ENCODE assay signal across 8 cellular contexts in genomic region chr4:189124149-189124758, GRCh38.
DNase-seq lines count a peak whose midpoint lies in the region; ATAC-seq and TF ChIP-seq lines count a peak whose summit lies in the region.

No MANE protein-coding gene starts in this region.

- H3K4me1 ChIP-seq in sigmoid colon: no peaks in the 10 kb centered on the region

- WGBS in sigmoid colon, 2 donors: 46 to 57% methylated on average over 10 of the region's 10 CpGs

- H3K9me3 ChIP-seq in sigmoid colon: no peaks in the 10 kb centered on the region

- TF ChIP-seq EP300 in sigmoid colon (IDR thresholded peaks at IDR 0.05): no peak

- H3K4me3 ChIP-seq in sigmoid colon: no peak overlapping the region

- peak; percentile 8 for DNase-seq in COR-L47 (lab: John Stamatoyannopoulos, UW)
- DNase-seq in NCI-H1048 (lab: John Stamatoyannopoulos, UW): peak; percentile 18
- DNase-seq in chondrocyte (ENCODE audit: low spot score): no peak
- DNase-seq in mucosa of gallbladder (ENCODE audit: low spot score): peak; percentile 16
- DNase-seq in GM13976 (ENCODE audit: low spot score): no peak
- DNase-seq in sigmoid colon: no peak
- no peak for DNase-seq in germinal center (ENCODE audit: low spot score)

- no peaks in the 10 kb centered on the region for H3K36me3 ChIP-seq in sigmoid colon

- no peak for ATAC-seq in HG02798 (IDR thresholded peaks at IDR 0.05; ENCODE audit: poor library complexity, unreplicated experiment)

- H3K27ac ChIP-seq in sigmoid colon: no peak overlapping the region

- intact Hi-C loops in sigmoid colon (cut with DNase I): no loop called here

- H3K9me3 Mint-ChIP-seq in chondrocyte (ENCODE audit: low read depth): peaks cover 9% of the 10 kb centered on the region

- H3K4me3 Mint-ChIP-seq in chondrocyte (ENCODE audit: unreplicated experiment): no peak overlapping the region

- no peaks in the 10 kb centered on the region for H3K27me3 ChIP-seq in sigmoid colon

- H3K27me3 Mint-ChIP-seq in chondrocyte (ENCODE audit: low read depth): no peaks in the 10 kb centered on the region

- no peak overlapping the region for H3K27ac Mint-ChIP-seq in chondrocyte (ENCODE audit: unreplicated experiment)

- no peak for TF ChIP-seq POLR2A in sigmoid colon (IDR thresholded peaks at IDR 0.05)

- in situ Hi-C loops in GM13976 (cut with MboI; ENCODE audit: low sequenced_read_pairs, unreplicated experiment): no loop called here

- peaks cover 17% of the 10 kb centered on the region for H3K4me1 Mint-ChIP-seq in chondrocyte (ENCODE audit: low read depth)

- TF ChIP-seq CTCF in chondrocyte (IDR thresholded peaks at IDR 0.05): peak; percentile 99
- TF ChIP-seq CTCF in GM13976 (IDR thresholded peaks at IDR 0.05; ENCODE audit: borderline replicate concordance, control extremely low read depth, extremely low read depth, insufficient read depth, missing control alignments): no peak
- peak in 1 of 4 experiments; percentile 46 for TF ChIP-seq CTCF in sigmoid colon (IDR thresholded peaks at IDR 0.05)

- peaks cover 2% of the 10 kb centered on the region for H3K36me3 Mint-ChIP-seq in chondrocyte (ENCODE audit: low read depth)

Comparison
In these comparisons a context has a peak if more than half of its experiments do, and no peak if none do; other contexts are left out.
1. DNase-seq: peak in COR-L47 (single experiment), NCI-H1048 (single experiment) and mucosa of gallbladder (single experiment); none in chondrocyte (single experiment), GM13976 (single experiment), sigmoid colon (single experiment) and germinal center (single experiment).